Comparison of ENCODE assay signal across 28 cellular contexts in genomic region chr2:62424899-62425298, GRCh38.
DNase-seq lines count a peak whose midpoint lies in the region; ATAC-seq, FAIRE-seq and TF ChIP-seq lines count a peak whose summit lies in the region.
"Had no signal": no experiment of that assay in that cellular context is flagged by ENCODE, and none has a peak within 500 bp of the region (broad histone marks: within the 10 kb centered on the region; RNA-seq: fewer than 3 reads in every experiment).

No MANE protein-coding gene starts in this region.

- H2BK120ac ChIP-seq in H1 (replicated peaks; ENCODE audit: low read depth, low read length): no peak overlapping the region

- no peaks in the 10 kb centered on the region for H4K20me1 ChIP-seq in H1 (replicated peaks in 1 of 2; ENCODE audit: control insufficient read depth in 1 of 2, insufficient read depth in 2 of 2, low read length in 2 of 2)

- H3K4ac ChIP-seq in H1 (replicated peaks; ENCODE audit: insufficient read length, low read depth, low read length): no peak overlapping the region

- H2BK20ac ChIP-seq in H1 (ENCODE audit: low read length): no peak overlapping the region

- peak; percentile 53 for DNase-seq in right atrium auricular region (ENCODE audit: low spot score)
- no peak for DNase-seq in left cardiac atrium
- DNase-seq in H1 (ENCODE audit: low read depth in 1 of 2, low spot score in 2 of 2): no peak
- peak; percentile 67 for DNase-seq in osteocyte (ENCODE audit: extremely low spot score, unreplicated experiment)
- no peak for DNase-seq in midbrain (lab: John Stamatoyannopoulos, UW)
- DNase-seq in ACHN: no peak
- DNase-seq in putamen (ENCODE audit: low spot score): no peak
- DNase-seq in GF-D8 (lab: John Stamatoyannopoulos, UW): no peak
- DNase-seq: activated CD8-positive, alpha-beta memory T cell treated with anti-CD3 and anti-CD28 coated beads for 24 hours; activated effector memory CD4-positive, alpha-beta T cell treated with anti-CD3 and anti-CD28 coated beads, Interleukin-2, amount 50 U/mL, for 16 hours; activated naive CD8-positive, alpha-beta T cell treated with anti-CD3 and anti-CD28 coated beads for 36 hours; DMS153; GOT3; kidney; NCI-H1436 treated with DMSO at 0.1 percent for 48 hours; NCI-H2107; NCI-H446 treated with DMSO at 0.1 percent for 48 hours; NCI-H82; posterior cingulate gyrus; stimulated activated CD4-positive, alpha-beta T cell treated with anti-CD3 and anti-CD28 coated beads, Interleukin-15, amount 100 ng/mL, for 24 hours; stimulated activated naive CD4-positive, alpha-beta T cell; T-helper 2 cell had no signal

- no peak overlapping the region for H3K27ac Mint-ChIP-seq in osteocyte (ENCODE audit: unreplicated experiment)
- H3K27ac Mint-ChIP-seq: activated naive CD8-positive, alpha-beta T cell treated with anti-CD3 and anti-CD28 coated beads for 36 hours; B cell; neural progenitor cell had no signal

- peaks cover 35% of the 10 kb centered on the region for H3K27me3 Mint-ChIP-seq in osteocyte (ENCODE audit: unreplicated experiment)
- H3K27me3 Mint-ChIP-seq: activated naive CD8-positive, alpha-beta T cell treated with anti-CD3 and anti-CD28 coated beads for 36 hours; B cell had no signal

- no peak overlapping the region for H3K18ac ChIP-seq in H1 (ENCODE audit: extremely low read depth, low read length)

- no peak for TF ChIP-seq RAD21 in H1 (IDR thresholded peaks at IDR 0.05 in 1 of 2, conservative IDR thresholded peaks at IDR 0.05 in 1 of 2; ENCODE audit: low read depth in 2 of 2, low read length in 2 of 2)

- POLR2A ChIA-PET in H1 (lab: Charles Lee; ENCODE audit: partially characterized antibody): no interaction called here

- H3K36me3 ChIP-seq in right atrium auricular region: no peaks in the 10 kb centered on the region
- no peaks in the 10 kb centered on the region for H3K36me3 ChIP-seq in H1 (ENCODE audit: control insufficient read depth in 2 of 4, insufficient read depth in 4 of 4, low read length in 3 of 4)
- H3K36me3 ChIP-seq: neural progenitor cell, thoracic aorta had no signal

- H2BK15ac ChIP-seq in H1 (ENCODE audit: low read length): no peak overlapping the region; the same call in 1 of the 2 replicates

- H3K4me3 ChIP-seq in right atrium auricular region (no peak overlapping the region), H1 (ENCODE audit: extremely low read depth in 1 of 4, insufficient read depth in 2 of 4, low read depth in 3 of 4, low read length in 4 of 4) (no peak overlapping the region)
- H3K4me3 ChIP-seq: neural progenitor cell, SK-N-MC, thoracic aorta had no signal

- no peak overlapping the region for H2BK12ac ChIP-seq in H1 (ENCODE audit: low read depth, low read length)

- H3K4me3 Mint-ChIP-seq in osteocyte (ENCODE audit: unreplicated experiment): no peak overlapping the region
- H3K4me3 Mint-ChIP-seq: activated naive CD8-positive, alpha-beta T cell treated with anti-CD3 and anti-CD28 coated beads for 36 hours; B cell; neural progenitor cell had no signal

- no peaks in the 10 kb centered on the region for H3K27me3 ChIP-seq in right atrium auricular region
- no peaks in the 10 kb centered on the region for H3K27me3 ChIP-seq in H1 (replicated peaks in 1 of 4; ENCODE audit: control insufficient read depth in 3 of 4, extremely low read depth in 1 of 4, insufficient read depth in 3 of 4, low read length in 3 of 4)
- H3K27me3 ChIP-seq: neural progenitor cell had no signal

- no peak overlapping the region for H3K9ac ChIP-seq in H1 (replicated peaks in 1 of 4; ENCODE audit: extremely low read depth in 1 of 4, low read depth in 3 of 4, low read length in 3 of 4)
- H3K9ac ChIP-seq: KMS-11, neural progenitor cell had no signal

- intact Hi-C loops in left cardiac atrium (cut with DNase I): no loop called here

- H2AFZ ChIP-seq in H1 (ENCODE audit: low read length): no peak overlapping the region
- H2AFZ ChIP-seq: neural progenitor cell had no signal

- CTCF ChIA-PET in H1 (lab: Charles Lee; ENCODE audit: partially characterized antibody): interaction anchor here (0.6 to 3.7 kb wide), 5 partner anchors 8 to 423 kb away, joined by 3 to 13 read pairs (median 4); no protein-coding TSS in a partner anchor

- H3K79me2 ChIP-seq in H1 (ENCODE audit: control insufficient read depth in 1 of 2, insufficient read depth in 2 of 2, low read length in 2 of 2): no peaks in the 10 kb centered on the region

- H3K56ac ChIP-seq in H1 (replicated peaks; ENCODE audit: insufficient read length, low read depth, low read length): no peak overlapping the region

- H3K4me1 Mint-ChIP-seq in osteocyte (ENCODE audit: unreplicated experiment): no peaks in the 10 kb centered on the region
- H3K4me1 Mint-ChIP-seq: activated naive CD8-positive, alpha-beta T cell treated with anti-CD3 and anti-CD28 coated beads for 36 hours; B cell; neural progenitor cell had no signal

- H3K14ac ChIP-seq in H1 (ENCODE audit: insufficient read length): no peak overlapping the region

- no peak overlapping the region for H4K5ac ChIP-seq in H1 (ENCODE audit: insufficient read length, low read depth, low read length)

- H3K9me3 ChIP-seq in right atrium auricular region: no peaks in the 10 kb centered on the region
- no peaks in the 10 kb centered on the region for H3K9me3 ChIP-seq in H1 (ENCODE audit: insufficient read depth in 2 of 2, low read depth in 1 of 2, low read length in 1 of 2)
- H3K9me3 ChIP-seq: thoracic aorta had no signal

- TF ChIP-seq EP300 in H1 (IDR thresholded peaks at IDR 0.05; ENCODE audit: borderline replicate concordance in 1 of 2, low read depth in 2 of 2, low read length in 2 of 2): no peak

- WGBS in H1 (ENCODE audit: extremely low coverage in 1 of 2, insufficient coverage in 1 of 2, insufficient read length in 1 of 2, insufficient replicate concordance in 2 of 2, low coverage in 1 of 2, low lambda C conversion rate in 2 of 2, missing lambda C conversion rate in 1 of 2), 2 experiments: 85% methylated on average over 6 of the region's 6 CpGs; no CpG with 5 or more reads in 1 of the 2 experiments

- no peak overlapping the region for H4K91ac ChIP-seq in H1 (replicated peaks; ENCODE audit: insufficient read length, low read length)

- H3K4me1 ChIP-seq in right atrium auricular region: no peaks in the 10 kb centered on the region
- H3K4me1 ChIP-seq in H1 (replicated peaks in 1 of 4; ENCODE audit: control insufficient read depth in 3 of 4, insufficient read depth in 4 of 4, low read length in 3 of 4): no peaks in the 10 kb centered on the region
- H3K4me1 ChIP-seq: neural progenitor cell had no signal

- H2BK5ac ChIP-seq in H1 (ENCODE audit: low read depth, low read length): 0 out of 2 replicates have a peak overlapping the region, but pooled peaks have one; percentile 56

- H2AK5ac ChIP-seq in H1 (ENCODE audit: low read depth, low read length): no peak overlapping the region

- H3K36me3 Mint-ChIP-seq in osteocyte (ENCODE audit: unreplicated experiment): no peaks in the 10 kb centered on the region
- H3K36me3 Mint-ChIP-seq: activated naive CD8-positive, alpha-beta T cell treated with anti-CD3 and anti-CD28 coated beads for 36 hours; neural progenitor cell had no signal

- FAIRE-seq in H1 (lab: Jason Lieb, UNC): no peak
- FAIRE-seq: astrocyte, kidney had no signal

- H3K23me2 ChIP-seq in H1 (ENCODE audit: low read depth, low read length): no peaks in the 10 kb centered on the region

- H3K79me1 ChIP-seq in H1 (ENCODE audit: low read depth, low read length): no peaks in the 10 kb centered on the region

- H3K27ac ChIP-seq in right atrium auricular region (no peak overlapping the region), H1 (ENCODE audit: low read depth, low read length) (no peak overlapping the region)
- H3K27ac ChIP-seq: KMS-11, neural progenitor cell, SK-N-MC, thoracic aorta had no signal

- no peak overlapping the region; the same call in 1 of the 2 replicates for H4K8ac ChIP-seq in H1 (ENCODE audit: extremely low read depth, insufficient read depth, low read length)

- no peak for TF ChIP-seq POLR2A in H1 (IDR thresholded peaks at IDR 0.05; ENCODE audit: control extremely low read depth in 1 of 2, low read depth in 2 of 2, low read length in 2 of 2)

- peaks cover 20% of the 10 kb centered on the region for H3K9me3 Mint-ChIP-seq in osteocyte (ENCODE audit: unreplicated experiment)

- in situ Hi-C loops in ACHN (cut with HindIII; ENCODE audit: low pct_ligation_motif_present, low pct_unique_long_range_greater_than_20kb, low sequenced_read_pairs): no loop called here

- no peak for TF ChIP-seq CTCF in right atrium auricular region (IDR thresholded peaks at IDR 0.05)
- TF ChIP-seq CTCF in H1 (IDR thresholded peaks at IDR 0.05; ENCODE audit: control extremely low read depth in 1 of 3, insufficient read depth in 1 of 3, low read depth in 1 of 3, low read length in 3 of 3): no peak
- no peak for TF ChIP-seq CTCF in osteocyte (IDR thresholded peaks at IDR 0.05)

- no peak overlapping the region for H3K23ac ChIP-seq in H1 (ENCODE audit: insufficient read length)

- H3K4me2 ChIP-seq in H1 (ENCODE audit: insufficient read depth in 1 of 2, low read depth in 2 of 2, low read length in 2 of 2): no peak overlapping the region
- H3K4me2 ChIP-seq: KMS-11, neural progenitor cell had no signal

- no peak for ATAC-seq in left cardiac atrium

TF ChIP-seq in H1, 55 proteins besides CTCF, POLR2A, EP300 and RAD21:
- TF ChIP-seq BRCA1 (IDR thresholded peaks at IDR 0.05; ENCODE audit: low read depth, low read length) (no peak), GABPA (IDR thresholded peaks at IDR 0.05; ENCODE audit: borderline replicate concordance, insufficient read depth, low read length) (no peak), RBBP5 (IDR thresholded peaks at IDR 0.05; ENCODE audit: borderline replicate concordance, low read depth, low read length) (no peak), PHF8 (conservative IDR thresholded peaks at IDR 0.05; ENCODE audit: low read depth, low read length) (no peak), BCL11A (IDR thresholded peaks at IDR 0.05; ENCODE audit: low read depth in 2 of 2, low read length in 2 of 2) (no peak), SP1 (IDR thresholded peaks at IDR 0.05; ENCODE audit: low read depth, low read length) (no peak), BACH1 (IDR thresholded peaks at IDR 0.05; ENCODE audit: low read length) (no peak), CTBP2 (IDR thresholded peaks at IDR 0.05; ENCODE audit: borderline replicate concordance, insufficient read depth, insufficient read length, low read length) (no peak), CBX5 (IDR thresholded peaks at IDR 0.05; ENCODE audit: low read depth, low read length) (no peak)

Comparison
In these comparisons a context has a peak if more than half of its experiments do, and no peak if none do; other contexts are left out.
1. DNase-seq: peak in right atrium auricular region (single experiment) and osteocyte (single experiment); none in left cardiac atrium (single experiment), H1 (0 of 2), midbrain (single experiment), ACHN (single experiment), putamen (single experiment) and GF-D8 (single experiment).